ENCODE assay signal across 8 cellular contexts in the genomic region with DNA sequence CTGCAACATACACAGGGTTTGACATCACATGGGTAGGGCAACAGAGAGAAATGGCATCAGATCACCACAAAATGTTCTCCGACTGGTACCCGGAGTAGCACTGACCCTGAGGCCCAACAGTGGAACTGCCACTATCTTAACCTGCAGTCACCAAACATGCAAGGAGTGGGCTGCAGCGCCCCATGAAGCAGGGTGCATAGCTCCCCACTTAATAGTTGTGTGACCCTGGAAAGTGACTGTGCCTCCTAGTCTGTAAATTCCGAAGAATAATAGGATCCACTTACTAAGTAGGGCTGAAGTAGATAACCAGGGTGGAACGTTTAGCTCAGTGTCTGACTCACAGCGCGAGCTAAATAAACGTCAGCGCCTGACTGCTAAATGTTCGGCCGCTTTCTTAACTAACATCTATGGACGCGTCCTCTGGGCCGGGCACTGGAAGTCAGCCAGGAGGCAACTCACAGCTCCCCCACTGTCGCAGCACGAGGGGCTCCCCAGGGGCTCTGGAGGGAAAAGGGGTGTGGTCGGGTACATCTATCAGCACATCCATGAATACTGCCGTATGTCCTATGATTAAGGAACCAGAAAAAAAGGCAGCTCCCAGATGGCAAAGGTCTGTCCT. TPM values are rescaled to one million over a fixed set of nuclear protein-coding genes. Genes with fewer than 3 reads are reported as not detected.
DNase-seq lines count a peak whose midpoint lies in the region; ATAC-seq, FAIRE-seq and TF ChIP-seq lines count a peak whose summit lies in the region.

No MANE protein-coding gene starts in this region.

- DNase-seq in A549 (ENCODE audit: low read depth in 1 of 2, low spot score in 1 of 2) (no peak), SK-N-DZ (ENCODE audit: low spot score) (no peak), GM19239 (ENCODE audit: insufficient read length, low spot score) (no peak)
- peak in 1 of 3 experiments; percentile 7 for DNase-seq in effector memory CD8-positive, alpha-beta T cell

- no peaks in the 10 kb centered on the region for H3K27me3 Mint-ChIP-seq in effector memory CD8-positive, alpha-beta T cell

- H3K27me3 ChIP-seq in SU-DHL-6 (ENCODE audit: low read length) (no peaks in the 10 kb centered on the region), muscle layer of colon (ENCODE audit: control insufficient read depth in 1 of 2, insufficient read depth in 2 of 2, low read length in 2 of 2) (no peaks in the 10 kb centered on the region)

- TF ChIP-seq RAD21 in A549 (conservative IDR thresholded peaks at IDR 0.05 in 1 of 2, IDR thresholded peaks at IDR 0.05 in 1 of 2), result no peak

- TF ChIP-seq POLR2A in A549 (IDR thresholded peaks at IDR 0.05; ENCODE audit: low read length), result no peak

- H3K36me3 ChIP-seq in SU-DHL-6 (ENCODE audit: low read length) (no peaks in the 10 kb centered on the region), muscle layer of colon (ENCODE audit: insufficient read depth, low read length) (peaks cover 19% of the 10 kb centered on the region)

- H3K79me2 ChIP-seq in SU-DHL-6 (ENCODE audit: insufficient read depth, low read length), result peaks cover 24% of the 10 kb centered on the region

- H3K9ac ChIP-seq in SU-DHL-6 (ENCODE audit: low read length) (peak overlapping the region; percentile 96), muscle layer of colon (ENCODE audit: low read length) (peak overlapping the region; percentile 85)

- no peaks in the 10 kb centered on the region for H3K9me2 ChIP-seq in SU-DHL-6 (replicated peaks; ENCODE audit: insufficient read depth, low read length)

- peak overlapping the region; percentile 85 to 98 for H3K27ac Mint-ChIP-seq in effector memory CD8-positive, alpha-beta T cell

- TF ChIP-seq EP300 in A549 (IDR thresholded peaks at IDR 0.05), result no peak

- POLR2A ChIA-PET in A549 (lab: Yijun Ruan, JAX), result interaction anchor here (2.2 kb wide), 1 partner anchor 378 kb away, joined by 5 read pairs; no protein-coding TSS in a partner anchor

- H3K4me1 Mint-ChIP-seq in effector memory CD8-positive, alpha-beta T cell (ENCODE audit: low read depth in 2 of 2), result peaks cover 28 to 31% of the 10 kb centered on the region in 2 donors

- WGBS in A549 (ENCODE audit: missing lambda C conversion rate), result 11% methylated on average over 18 of the region's 18 CpGs

- peak overlapping the region; percentile 89 to 98 for H3K4me3 Mint-ChIP-seq in effector memory CD8-positive, alpha-beta T cell

- H3K4me2 ChIP-seq in A549, result peak overlapping the region; percentile 97
- peak overlapping the region; percentile 77 for H3K4me2 ChIP-seq in SU-DHL-6 (ENCODE audit: low read depth, low read length, poor library complexity, severe bottlenecking)

- H3K9me3 ChIP-seq in A549, result no peaks in the 10 kb centered on the region
- no peaks in the 10 kb centered on the region for H3K9me3 ChIP-seq in SU-DHL-6 (ENCODE audit: insufficient read depth, low read length)
- no peaks in the 10 kb centered on the region for H3K9me3 ChIP-seq in muscle layer of colon (ENCODE audit: low read length)

- no peak overlapping the region for H2AFZ ChIP-seq in SU-DHL-6 (ENCODE audit: low read depth, low read length, severe bottlenecking)

- FAIRE-seq in A549 (lab: Jason Lieb, UNC) (no peak), GM19239 (lab: Jason Lieb, UNC) (no peak)

- TF ChIP-seq CTCF in A549 (IDR thresholded peaks at IDR 0.05), result no peak
- TF ChIP-seq CTCF in SU-DHL-6 (IDR thresholded peaks at IDR 0.05; ENCODE audit: insufficient read depth, low read length, poor library complexity, severe bottlenecking), result no peak

- H3K36me3 Mint-ChIP-seq in effector memory CD8-positive, alpha-beta T cell (ENCODE audit: insufficient read depth), result peaks cover 38% of the 10 kb centered on the region

- H3K4me3 ChIP-seq in A549, result peak overlapping the region; percentile 86
- H3K4me3 ChIP-seq in SU-DHL-6 (ENCODE audit: insufficient read depth, low read length, poor library complexity, severe bottlenecking), result peak overlapping the region; percentile 77
- H3K4me3 ChIP-seq in muscle layer of colon (ENCODE audit: low read depth in 1 of 2, low read length in 2 of 2), result peak overlapping the region; percentile 84 to 94

- no peaks in the 10 kb centered on the region for H3F3A ChIP-seq in SU-DHL-6 (ENCODE audit: insufficient read depth)

- H3K4me1 ChIP-seq in A549 (peaks cover 29% of the 10 kb centered on the region), muscle layer of colon (ENCODE audit: insufficient read depth, low read length) (peaks cover 22% of the 10 kb centered on the region)

- no peaks in the 10 kb centered on the region; the same call in 1 of the 2 replicates for H4K20me1 ChIP-seq in SU-DHL-6 (ENCODE audit: low read depth, low read length)

- peak in 1 of 2 experiments; percentile 15; a peak in 3 of 6 replicates for ATAC-seq in A549
- peak; percentile 14 for ATAC-seq in GM21723 (IDR thresholded peaks at IDR 0.05; ENCODE audit: unreplicated experiment)
- ATAC-seq in effector memory CD8-positive, alpha-beta T cell (replicated peaks), result no peak
- no peak for ATAC-seq in HG03469 (IDR thresholded peaks at IDR 0.05; ENCODE audit: unreplicated experiment)

- no peaks in the 10 kb centered on the region for H3K9me3 Mint-ChIP-seq in effector memory CD8-positive, alpha-beta T cell

- CTCF ChIA-PET in A549 (lab: Yijun Ruan, JAX), result interaction anchor here (0.7 to 4.1 kb wide), 16 partner anchors 9 to 600 kb away, joined by 3 to 25 read pairs (median 3); no protein-coding TSS in a partner anchor

- H3K27ac ChIP-seq in A549, result peak overlapping the region; percentile 87 to 95
- no peak overlapping the region for H3K27ac ChIP-seq in SU-DHL-6 (ENCODE audit: low read depth, low read length)
- peak overlapping the region; percentile 72 for H3K27ac ChIP-seq in muscle layer of colon (ENCODE audit: low read depth, low read length)

TF ChIP-seq in A549, 52 proteins besides CTCF, POLR2A, EP300 and RAD21 (continues in another document):
- TF ChIP-seq ZC3H11A (IDR thresholded peaks at IDR 0.05) (no peak), CBX8 (IDR thresholded peaks at IDR 0.05) (no peak), FOSL2 (IDR thresholded peaks at IDR 0.05) (no peak), FOSL2 (CRISPR knock-in tag; IDR thresholded peaks at IDR 0.05) (no peak), NR3C1 (IDR thresholded peaks at IDR 0.05) (no peak), MAFK (IDR thresholded peaks at IDR 0.05; ENCODE audit: partially characterized antibody) (no peak), FOSB (CRISPR knock-in tag; IDR thresholded peaks at IDR 0.05) (no peak), HEYL (CRISPR knock-in tag; IDR thresholded peaks at IDR 0.05) (no peak), TP53 (CRISPR knock-in tag; IDR thresholded peaks at IDR 0.05) (no peak)
- TF ChIP-seq, protein P1, sequence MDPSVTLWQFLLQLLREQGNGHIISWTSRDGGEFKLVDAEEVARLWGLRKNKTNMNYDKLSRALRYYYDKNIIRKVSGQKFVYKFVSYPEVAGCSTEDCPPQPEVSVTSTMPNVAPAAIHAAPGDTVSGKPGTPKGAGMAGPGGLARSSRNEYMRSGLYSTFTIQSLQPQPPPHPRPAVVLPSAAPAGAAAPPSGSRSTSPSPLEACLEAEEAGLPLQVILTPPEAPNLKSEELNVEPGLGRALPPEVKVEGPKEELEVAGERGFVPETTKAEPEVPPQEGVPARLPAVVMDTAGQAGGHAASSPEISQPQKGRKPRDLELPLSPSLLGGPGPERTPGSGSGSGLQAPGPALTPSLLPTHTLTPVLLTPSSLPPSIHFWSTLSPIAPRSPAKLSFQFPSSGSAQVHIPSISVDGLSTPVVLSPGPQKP (IDR thresholded peaks at IDR 0.05; ENCODE audit: low read depth, low read length), result no peak
- TF ChIP-seq, protein P2, sequence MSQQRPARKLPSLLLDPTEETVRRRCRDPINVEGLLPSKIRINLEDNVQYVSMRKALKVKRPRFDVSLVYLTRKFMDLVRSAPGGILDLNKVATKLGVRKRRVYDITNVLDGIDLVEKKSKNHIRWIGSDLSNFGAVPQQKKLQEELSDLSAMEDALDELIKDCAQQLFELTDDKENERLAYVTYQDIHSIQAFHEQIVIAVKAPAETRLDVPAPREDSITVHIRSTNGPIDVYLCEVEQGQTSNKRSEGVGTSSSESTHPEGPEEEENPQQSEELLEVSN (IDR thresholded peaks at IDR 0.05; ENCODE audit: borderline replicate concordance, low read depth), result no peak
- TF ChIP-seq, protein P3, sequence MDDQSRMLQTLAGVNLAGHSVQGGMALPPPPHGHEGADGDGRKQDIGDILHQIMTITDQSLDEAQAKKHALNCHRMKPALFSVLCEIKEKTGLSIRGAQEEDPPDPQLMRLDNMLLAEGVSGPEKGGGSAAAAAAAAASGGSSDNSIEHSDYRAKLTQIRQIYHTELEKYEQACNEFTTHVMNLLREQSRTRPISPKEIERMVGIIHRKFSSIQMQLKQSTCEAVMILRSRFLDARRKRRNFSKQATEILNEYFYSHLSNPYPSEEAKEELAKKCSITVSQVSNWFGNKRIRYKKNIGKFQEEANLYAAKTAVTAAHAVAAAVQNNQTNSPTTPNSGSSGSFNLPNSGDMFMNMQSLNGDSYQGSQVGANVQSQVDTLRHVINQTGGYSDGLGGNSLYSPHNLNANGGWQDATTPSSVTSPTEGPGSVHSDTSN (IDR thresholded peaks at IDR 0.05), result no peak

RNA-seq across cellular contexts. Expression of a gene that starts 0.8 kb away (rescaled TPM):
- polyA plus RNA-seq in A549 (2011; rRNA removed) (20.0 and 25.1 TPM in 2 replicates), A549 (2017; fragmentation: RNase III; extraction: RNeasy Plus Mini Kit Qiagen cat#74134 plus additional on column Dnase treatment) (27.0 to 30.3 TPM (median 29.7 TPM) in 3 replicates)
- 27.7 TPM in 2 replicates for polyA plus RNA-seq in A549 (2012; cell fraction: cytosol; rRNA removed)
- 31.5 and 54.7 TPM in 2 replicates for polyA plus RNA-seq in A549 (2012; cell fraction: nucleus; rRNA removed)
- polyA minus RNA-seq in A549 (2011; rRNA and poly(A)+ RNA removed), result 11.0 TPM in 2 replicates
- polyA plus RNA-seq in SK-N-DZ (2014; cell fraction: cytosol; rRNA removed), result 22.1 and 25.3 TPM in 2 replicates
- 38.9 and 46.6 TPM in 2 replicates for polyA plus RNA-seq in SK-N-DZ (2014; cell fraction: nucleus; rRNA removed)

RNA-seq across cellular contexts. Expression of a gene that starts 29.4 kb away (rescaled TPM):
- polyA plus RNA-seq in A549 (2011; rRNA removed) (0.28 and 0.31 TPM in 2 replicates), A549 (2017; fragmentation: RNase III; extraction: RNeasy Plus Mini Kit Qiagen cat#74134 plus additional on column Dnase treatment) (0.05 TPM in 1 of 3 replicates, not detected in the others)
- polyA plus RNA-seq in A549 (2012; cell fraction: cytosol; rRNA removed), result 0.07 and 0.12 TPM in 2 replicates
- polyA plus RNA-seq in A549 (2012; cell fraction: nucleus; rRNA removed), result 0.07 and 0.11 TPM in 2 replicates
- polyA minus RNA-seq in A549 (2011; rRNA and poly(A)+ RNA removed), result 0.24 TPM in 1 of 2 replicates, not detected in the other
- not detected in 2 replicates for polyA plus RNA-seq in SK-N-DZ (2014; cell fraction: cytosol; rRNA removed)
- not detected in 2 replicates for polyA plus RNA-seq in SK-N-DZ (2014; cell fraction: nucleus; rRNA removed)

RNA-seq across cellular contexts. Expression of a gene that starts 33.4 kb away (rescaled TPM):
- 106 and 136 TPM in 2 replicates for polyA plus RNA-seq in A549 (2011; rRNA removed)
- 219 and 249 TPM in 2 replicates for polyA plus RNA-seq in A549 (2012; cell fraction: cytosol; rRNA removed)
- 343 and 460 TPM in 2 replicates for polyA plus RNA-seq in A549 (2012; cell fraction: nucleus; rRNA removed)
- 125 to 157 TPM (median 131 TPM) in 3 replicates for polyA plus RNA-seq in A549 (2017; fragmentation: RNase III; extraction: RNeasy Plus Mini Kit Qiagen cat#74134 plus additional on column Dnase treatment)
- 276 and 347 TPM in 2 replicates for polyA minus RNA-seq in A549 (2011; rRNA and poly(A)+ RNA removed)
- polyA plus RNA-seq in SK-N-DZ (2014; cell fraction: cytosol; rRNA removed), result 242 and 248 TPM in 2 replicates
- 196 and 220 TPM in 2 replicates for polyA plus RNA-seq in SK-N-DZ (2014; cell fraction: nucleus; rRNA removed)
